8 cellular contexts compared by ENCODE assay signal in the genomic region with DNA sequence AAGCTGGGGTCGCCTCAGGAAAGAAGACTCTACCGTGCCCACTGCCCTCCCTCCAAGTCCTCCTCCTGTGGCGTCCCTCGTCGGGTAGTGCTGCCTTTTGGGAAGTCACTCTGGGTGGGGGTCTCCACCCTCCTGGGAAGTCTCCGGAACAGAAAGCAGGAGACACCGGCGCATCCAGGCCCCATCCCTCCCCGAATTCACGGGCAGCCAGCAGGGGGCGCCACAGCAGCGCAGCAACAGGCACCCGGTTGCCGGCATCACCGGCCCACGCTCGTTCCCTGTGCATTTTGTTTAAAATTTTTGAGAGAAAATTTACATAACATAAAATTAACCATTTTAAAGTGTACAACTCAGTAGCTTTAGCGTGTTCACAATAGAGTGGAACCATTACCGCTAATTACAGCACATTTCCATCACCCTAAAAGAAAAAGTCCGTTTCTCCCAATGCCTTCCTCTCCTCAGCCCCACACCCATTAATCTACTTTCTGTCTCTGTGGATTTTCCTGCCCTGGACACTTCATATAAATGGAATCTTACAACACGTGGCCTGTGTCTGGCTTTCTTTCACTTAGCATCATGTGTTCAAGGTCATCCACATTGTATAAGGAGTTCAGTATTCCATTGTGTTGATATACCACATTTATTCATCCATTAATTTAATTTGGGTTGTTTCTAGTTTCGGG.
DNase-seq lines count a peak whose midpoint lies in the region; ATAC-seq and TF ChIP-seq lines count a peak whose summit lies in the region.

No MANE protein-coding gene starts in this region.

- H3K36me3 Mint-ChIP-seq in T-cell = no peaks in the 10 kb centered on the region
- peaks cover 9% of the 10 kb centered on the region for H3K36me3 Mint-ChIP-seq in central memory CD8-positive, alpha-beta T cell (ENCODE audit: insufficient read depth)
- H3K36me3 Mint-ChIP-seq in stimulated activated effector memory CD8-positive, alpha-beta T cell treated with anti-CD3 and anti-CD28 coated beads, Interleukin-12 subunit alpha, Interleukin-12 subunit beta, amount 100 ng/mL, for 72 hours = no peaks in the 10 kb centered on the region

- peak overlapping the region; percentile 18 for H3K4me3 ChIP-seq in lower lobe of right lung

- peak; percentile 52 for DNase-seq in activated naive CD4-positive, alpha-beta T cell treated with Interleukin-2 at 50 U/mL for 16 hours
- DNase-seq in activated naive CD4-positive, alpha-beta T cell treated with anti-CD3 and anti-CD28 coated beads, Interleukin-2, amount 50 U/mL, for 16 hours = no peak
- DNase-seq in T-cell (peak in 24 of 34 experiments; percentile 5 to 53 (median 26)), lower lobe of right lung (peak; percentile 61)
- peak; percentile 40 to 54 for DNase-seq in central memory CD8-positive, alpha-beta T cell (ENCODE audit: low spot score in 2 of 2)
- DNase-seq in stimulated activated effector memory CD8-positive, alpha-beta T cell treated with anti-CD3 and anti-CD28 coated beads, Interleukin-12 subunit alpha, Interleukin-12 subunit beta, amount 100 ng/mL, for 72 hours (ENCODE audit: low spot score in 2 of 2) = peak; percentile 51 to 84

- TF ChIP-seq CTCF in lower lobe of right lung (IDR thresholded peaks at IDR 0.05) = peak; percentile 87

- H3K4me1 ChIP-seq in lower lobe of right lung = peaks cover 7% of the 10 kb centered on the region

- peak overlapping the region in 1 of 2 donors; percentile 15 for H3K27ac Mint-ChIP-seq in T-cell
- H3K27ac Mint-ChIP-seq in central memory CD8-positive, alpha-beta T cell (ENCODE audit: low read depth) = peak overlapping the region; percentile 71
- H3K27ac Mint-ChIP-seq in stimulated activated effector memory CD8-positive, alpha-beta T cell treated with anti-CD3 and anti-CD28 coated beads, Interleukin-12 subunit alpha, Interleukin-12 subunit beta, amount 100 ng/mL, for 72 hours = no peak overlapping the region

- no peaks in the 10 kb centered on the region for H3K36me3 ChIP-seq in lower lobe of right lung

- POLR2A ChIA-PET in T-cell (lab: Charles Lee) = no interaction called here

- CTCF ChIA-PET in T-cell (lab: Charles Lee) = no interaction called here

- H3K9me3 Mint-ChIP-seq in T-cell = no peaks in the 10 kb centered on the region
- no peaks in the 10 kb centered on the region for H3K9me3 Mint-ChIP-seq in central memory CD8-positive, alpha-beta T cell
- H3K9me3 Mint-ChIP-seq in stimulated activated effector memory CD8-positive, alpha-beta T cell treated with anti-CD3 and anti-CD28 coated beads, Interleukin-12 subunit alpha, Interleukin-12 subunit beta, amount 100 ng/mL, for 72 hours = no peaks in the 10 kb centered on the region

- intact Hi-C loops in lower lobe of right lung (cut with DNase I) = no loop called here

- peaks cover 21 to 23% (median 22%) of the 10 kb centered on the region in 3 donors for H3K4me1 Mint-ChIP-seq in T-cell
- H3K4me1 Mint-ChIP-seq in central memory CD8-positive, alpha-beta T cell = peaks cover 31% of the 10 kb centered on the region
- H3K4me1 Mint-ChIP-seq in stimulated activated effector memory CD8-positive, alpha-beta T cell treated with anti-CD3 and anti-CD28 coated beads, Interleukin-12 subunit alpha, Interleukin-12 subunit beta, amount 100 ng/mL, for 72 hours = peaks cover 27% of the 10 kb centered on the region

- no peak overlapping the region for H3K4me3 Mint-ChIP-seq in T-cell
- peak overlapping the region; percentile 58 for H3K4me3 Mint-ChIP-seq in central memory CD8-positive, alpha-beta T cell
- H3K4me3 Mint-ChIP-seq in stimulated activated effector memory CD8-positive, alpha-beta T cell treated with anti-CD3 and anti-CD28 coated beads, Interleukin-12 subunit alpha, Interleukin-12 subunit beta, amount 100 ng/mL, for 72 hours = peak overlapping the region; percentile 3

- ATAC-seq in T-cell (replicated peaks in 1 of 4) = no peak
- no peak for ATAC-seq in central memory CD8-positive, alpha-beta T cell (replicated peaks; ENCODE audit: extremely low read depth, poor library complexity, severe bottlenecking)
- ATAC-seq in lower lobe of right lung = peak; percentile 51 to 68
- ATAC-seq in stimulated activated effector memory CD8-positive, alpha-beta T cell treated with anti-CD3 and anti-CD28 coated beads, Interleukin-12 subunit alpha, Interleukin-12 subunit beta, amount 100 ng/mL, for 72 hours = no peak
- ATAC-seq in GM18861 (IDR thresholded peaks at IDR 0.05; ENCODE audit: unreplicated experiment) = no peak
- no peak for ATAC-seq in HG03520 (IDR thresholded peaks at IDR 0.05; ENCODE audit: unreplicated experiment)

- H3K27me3 Mint-ChIP-seq in T-cell = peaks cover 28 to 33% of the 10 kb centered on the region in 2 donors
- peaks cover 27% of the 10 kb centered on the region for H3K27me3 Mint-ChIP-seq in central memory CD8-positive, alpha-beta T cell

- no peaks in the 10 kb centered on the region for H3K9me3 ChIP-seq in lower lobe of right lung

- no peak overlapping the region for H3K27ac ChIP-seq in lower lobe of right lung

- H3K27me3 ChIP-seq in lower lobe of right lung (ENCODE audit: low read depth) = peaks cover 7% of the 10 kb centered on the region

Comparison
In these comparisons a context has a peak if more than half of its experiments do, and no peak if none do; other contexts are left out.
1. ATAC-seq: peak in lower lobe of right lung (2 of 2); none in T-cell (0 of 4), central memory CD8-positive, alpha-beta T cell (single experiment), stimulated activated effector memory CD8-positive, alpha-beta T cell treated with anti-CD3 and anti-CD28 coated beads, Interleukin-12 subunit alpha, Interleukin-12 subunit beta, amount 100 ng/mL, for 72 hours (single experiment), GM18861 (single experiment) and HG03520 (single experiment).
2. H3K4me3 Mint-ChIP-seq: peak in central memory CD8-positive, alpha-beta T cell (single experiment) and stimulated activated effector memory CD8-positive, alpha-beta T cell treated with anti-CD3 and anti-CD28 coated beads, Interleukin-12 subunit alpha, Interleukin-12 subunit beta, amount 100 ng/mL, for 72 hours (single experiment); none in T-cell (0 of 3).